In the genomic region with DNA sequence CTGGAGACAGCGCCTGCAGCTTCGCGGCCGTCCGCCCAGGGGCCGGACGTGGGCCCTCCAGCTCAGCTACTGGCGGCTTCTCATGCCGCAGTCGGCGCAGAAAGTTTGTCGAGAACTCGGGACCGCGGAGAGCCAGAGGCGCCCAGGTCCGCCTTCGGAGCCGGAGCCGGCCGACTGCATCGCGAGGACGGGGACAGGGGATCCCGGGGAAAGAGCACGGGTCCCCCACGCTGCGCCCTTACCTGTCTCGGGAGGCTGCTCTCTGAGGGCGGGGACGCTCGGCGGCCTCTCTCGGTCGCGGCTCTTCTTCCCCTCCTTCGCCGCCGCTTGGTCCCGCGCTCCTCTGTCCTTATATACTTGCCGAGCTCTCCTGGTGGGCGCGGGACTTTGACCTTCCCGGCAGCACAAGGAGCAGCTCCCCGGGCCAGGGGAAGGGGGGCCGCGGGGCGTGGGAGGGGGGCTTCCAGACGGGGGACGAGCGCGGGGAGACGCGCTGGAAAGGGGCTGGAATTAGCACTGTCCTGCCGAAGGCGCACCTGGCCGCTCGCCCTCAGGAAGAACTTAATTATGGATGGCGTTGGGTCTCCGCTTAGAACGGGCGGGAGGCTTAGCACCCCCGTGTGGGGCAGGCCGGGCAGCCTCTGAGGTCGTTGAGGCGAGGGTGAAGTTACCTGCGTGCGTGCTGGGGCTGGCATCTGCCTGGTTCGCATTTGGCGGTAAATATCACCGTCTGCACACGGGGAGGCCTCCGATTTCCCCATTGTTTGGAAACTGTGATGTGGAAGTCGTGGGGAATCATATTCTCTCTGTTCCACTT, we compare ENCODE assay signal across 8 cellular contexts. TPM values are rescaled to one million over a fixed set of nuclear protein-coding genes. Genes with fewer than 3 reads are reported as not detected.
DNase-seq lines count a peak whose midpoint lies in the region; ATAC-seq and TF ChIP-seq lines count a peak whose summit lies in the region.

Gene POMC (minus strand): TSS at position 325 of the 817 bp plus-strand sequence. CDS start 3,808 bp downstream, outside the sequence.

- dilution Hi-C loops in mammary epithelial cell (cut with HindIII; ENCODE audit: low sequenced_read_pairs) = no loop called here

- H3K27ac ChIP-seq in SK-N-SH (ENCODE audit: low read depth in 2 of 2, low read length in 1 of 2) (no peak within 1 kb of the TSS), mammary epithelial cell (ENCODE audit: insufficient read depth, low read depth, low read length) (no peak within 1 kb of the TSS)

- H3K4me1 ChIP-seq in SK-N-SH (ENCODE audit: control insufficient read depth in 1 of 2, insufficient read depth in 2 of 2, low read depth in 1 of 2, low read length in 1 of 2) (peaks cover 0 to 8% of the 10 kb centered on the region in 2 experiments; a peak in 1 of 4 replicates), mammary epithelial cell (ENCODE audit: insufficient read depth, low read length) (no peaks in the 10 kb centered on the region)

- H2AFZ ChIP-seq in SK-N-SH (ENCODE audit: low read depth) = peak within 1 kb of the TSS; percentile 70; the same call in 1 of the 2 replicates
- H2AFZ ChIP-seq in mammary epithelial cell (ENCODE audit: low read depth, low read length) = peak within 1 kb of the TSS; percentile 67

- H3K79me2 ChIP-seq in SK-N-SH (ENCODE audit: insufficient read depth) = no peaks in the 10 kb centered on the region
- H3K79me2 ChIP-seq in mammary epithelial cell (ENCODE audit: insufficient read depth, low read length) = no peaks in the 10 kb centered on the region

- H3K9me3 ChIP-seq in SK-N-SH (no peaks in the 10 kb centered on the region), mammary epithelial cell (replicated peaks; ENCODE audit: insufficient read depth, low read length) (no peaks in the 10 kb centered on the region)

- H4K20me1 ChIP-seq in SK-N-SH (ENCODE audit: insufficient read depth) = no peaks in the 10 kb centered on the region
- H4K20me1 ChIP-seq in mammary epithelial cell (ENCODE audit: insufficient read depth, low read length) = no peaks in the 10 kb centered on the region

- H3K9ac ChIP-seq in SK-N-SH (no peak within 1 kb of the TSS), mammary epithelial cell (ENCODE audit: insufficient read depth, low read length) (no peak within 1 kb of the TSS)

- H3F3A ChIP-seq in SK-N-SH (replicated peaks; ENCODE audit: insufficient read depth) = no peaks in the 10 kb centered on the region

- POLR2A ChIA-PET in SK-N-SH (lab: Yijun Ruan, JAX) = no interaction called here

- intact Hi-C loops in mammary epithelial cell (cut with micrococcal nuclease) = no loop called here

- DNase-seq in DMS53 (lab: John Stamatoyannopoulos, UW) (peak; percentile 64), DMS53 treated with DMSO at 0.1 percent for 48 hours (lab: John Stamatoyannopoulos, UW; ENCODE audit: unreplicated experiment) (no peak), SK-N-SH (peak; percentile 82), mammary epithelial cell (peak; percentile 3), kidney epithelial cell (ENCODE audit: low read depth) (no peak), COLO829 (ENCODE audit: low spot score) (no peak)
- DNase-seq in stimulated activated CD4-positive, alpha-beta T cell treated with anti-CD3 and anti-CD28 coated beads, Interleukin-4, amount 100 ng/mL, for 48 hours (ENCODE audit: low read depth in 2 of 2) = peak; percentile 7 to 15

- H3K9me2 ChIP-seq in SK-N-SH = no peaks in the 10 kb centered on the region

- 26% methylated on average over 49 of the region's 75 CpGs for WGBS in SK-N-SH (ENCODE audit: low lambda C conversion rate)
- 6% methylated on average over 20 of the region's 75 CpGs for WGBS in mammary epithelial cell (ENCODE audit: low coverage, missing lambda C conversion rate)

- TF ChIP-seq EP300 in SK-N-SH (IDR thresholded peaks at IDR 0.05; ENCODE audit: borderline replicate concordance in 1 of 2, low read depth in 1 of 2, low read length in 1 of 2) = no peak

- no TSS peak for BruUV-seq in mammary epithelial cell (replicated peaks; lab: Mats Ljungman, UMichigan)

- no peak for ATAC-seq in GM21447 (IDR thresholded peaks at IDR 0.05; ENCODE audit: unreplicated experiment)

- H3K4me3 ChIP-seq in SK-N-SH (ENCODE audit: low read depth in 2 of 2, low read length in 1 of 2) = peak within 1 kb of the TSS; percentile 47 to 56
- H3K4me3 ChIP-seq in mammary epithelial cell (replicated peaks in 1 of 3; ENCODE audit: insufficient read depth in 1 of 3, low read depth in 2 of 3, low read length in 3 of 3) = peak within 1 kb of the TSS; percentile 13 to 35 (median 32)
- peak within 1 kb of the TSS; percentile 25 for H3K4me3 ChIP-seq in kidney epithelial cell (ENCODE audit: low read depth, low read length)

- in situ Hi-C loops in mammary epithelial cell (cut with MboI; ENCODE audit: low sequenced_read_pairs in 2 of 2) = no loop called here

- TF ChIP-seq RAD21 in SK-N-SH (IDR thresholded peaks at IDR 0.05; ENCODE audit: low read length) = no peak

- H3K36me3 ChIP-seq in SK-N-SH (replicated peaks in 1 of 2; ENCODE audit: control insufficient read depth in 1 of 2, insufficient read depth in 2 of 2, low read length in 1 of 2) = no peaks in the 10 kb centered on the region
- H3K36me3 ChIP-seq in mammary epithelial cell (ENCODE audit: insufficient read depth, low read length) = no peaks in the 10 kb centered on the region
- no peaks in the 10 kb centered on the region for H3K36me3 ChIP-seq in kidney epithelial cell (ENCODE audit: control insufficient read depth, insufficient read depth, low read length)

- CTCF ChIA-PET in SK-N-SH (lab: Yijun Ruan, JAX) (interaction anchor here (0.8 to 8.5 kb wide), 5 partner anchors 8 to 193 kb away, joined by 3 to 121 read pairs (median 5); no protein-coding TSS in a partner anchor), mammary epithelial cell (lab: Charles Lee; ENCODE audit: low non-redundant PET) (no interaction called here)

- H3K4me2 ChIP-seq in SK-N-SH (peak within 1 kb of the TSS; percentile 92), mammary epithelial cell (ENCODE audit: insufficient read depth, low read depth, low read length) (peak within 1 kb of the TSS; percentile 96)

- peaks cover 37% of the 10 kb centered on the region for H3K27me3 ChIP-seq in SK-N-SH (ENCODE audit: insufficient read depth)
- H3K27me3 ChIP-seq in mammary epithelial cell (ENCODE audit: insufficient read depth, low read length) = peaks cover 33% of the 10 kb centered on the region
- peaks cover 45% of the 10 kb centered on the region for H3K27me3 ChIP-seq in kidney epithelial cell (ENCODE audit: control insufficient read depth, insufficient read depth, low read length)

- TF ChIP-seq CTCF in SK-N-SH (IDR thresholded peaks at IDR 0.05) = no peak
- no peak for TF ChIP-seq CTCF in mammary epithelial cell (conservative IDR thresholded peaks at IDR 0.05 in 1 of 2, IDR thresholded peaks at IDR 0.05 in 1 of 2; ENCODE audit: extremely low read depth in 1 of 2, insufficient read depth in 1 of 2, low read depth in 1 of 2, low read length in 2 of 2)
- no peak for TF ChIP-seq CTCF in kidney epithelial cell (IDR thresholded peaks at IDR 0.05; ENCODE audit: insufficient read depth, low read length, poor library complexity, severe bottlenecking)

TF ChIP-seq in SK-N-SH, 30 proteins besides CTCF, POLR2A, EP300 and RAD21 (continues in another document):
- TF ChIP-seq CHD2 (IDR thresholded peaks at IDR 0.05; ENCODE audit: low read length, partially characterized antibody) (no peak), FOXJ3 (CRISPR knock-in tag; IDR thresholded peaks at IDR 0.05) (no peak), USF2 (IDR thresholded peaks at IDR 0.05; ENCODE audit: borderline replicate concordance, low read depth, low read length) (no peak)
- TF ChIP-seq, protein P1, sequence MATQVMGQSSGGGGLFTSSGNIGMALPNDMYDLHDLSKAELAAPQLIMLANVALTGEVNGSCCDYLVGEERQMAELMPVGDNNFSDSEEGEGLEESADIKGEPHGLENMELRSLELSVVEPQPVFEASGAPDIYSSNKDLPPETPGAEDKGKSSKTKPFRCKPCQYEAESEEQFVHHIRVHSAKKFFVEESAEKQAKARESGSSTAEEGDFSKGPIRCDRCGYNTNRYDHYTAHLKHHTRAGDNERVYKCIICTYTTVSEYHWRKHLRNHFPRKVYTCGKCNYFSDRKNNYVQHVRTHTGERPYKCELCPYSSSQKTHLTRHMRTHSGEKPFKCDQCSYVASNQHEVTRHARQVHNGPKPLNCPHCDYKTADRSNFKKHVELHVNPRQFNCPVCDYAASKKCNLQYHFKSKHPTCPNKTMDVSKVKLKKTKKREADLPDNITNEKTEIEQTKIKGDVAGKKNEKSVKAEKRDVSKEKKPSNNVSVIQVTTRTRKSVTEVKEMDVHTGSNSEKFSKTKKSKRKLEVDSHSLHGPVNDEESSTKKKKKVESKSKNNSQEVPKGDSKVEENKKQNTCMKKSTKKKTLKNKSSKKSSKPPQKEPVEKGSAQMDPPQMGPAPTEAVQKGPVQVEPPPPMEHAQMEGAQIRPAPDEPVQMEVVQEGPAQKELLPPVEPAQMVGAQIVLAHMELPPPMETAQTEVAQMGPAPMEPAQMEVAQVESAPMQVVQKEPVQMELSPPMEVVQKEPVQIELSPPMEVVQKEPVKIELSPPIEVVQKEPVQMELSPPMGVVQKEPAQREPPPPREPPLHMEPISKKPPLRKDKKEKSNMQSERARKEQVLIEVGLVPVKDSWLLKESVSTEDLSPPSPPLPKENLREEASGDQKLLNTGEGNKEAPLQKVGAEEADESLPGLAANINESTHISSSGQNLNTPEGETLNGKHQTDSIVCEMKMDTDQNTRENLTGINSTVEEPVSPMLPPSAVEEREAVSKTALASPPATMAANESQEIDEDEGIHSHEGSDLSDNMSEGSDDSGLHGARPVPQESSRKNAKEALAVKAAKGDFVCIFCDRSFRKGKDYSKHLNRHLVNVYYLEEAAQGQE (IDR thresholded peaks at IDR 0.05; ENCODE audit: low read depth, low read length) = no peak

RNA-seq across cellular contexts. Expression of gene POMC, which starts in this region (rescaled TPM):
- not detected in 2 replicates for polyA plus RNA-seq in SK-N-SH (2012; rRNA removed)
- polyA plus RNA-seq in SK-N-SH (2012; cell fraction: cytosol; rRNA removed) = not detected in 2 replicates
- polyA plus RNA-seq in SK-N-SH (2012; cell fraction: nucleus; rRNA removed) = not detected in 2 replicates
- under 1 TPM; 0.24 to 0.83 TPM for total RNA-seq in mammary epithelial cell
- polyA plus RNA-seq in mammary epithelial cell = not detected
- polyA minus RNA-seq in mammary epithelial cell = not detected
- 7.7 and 8.8 TPM in 2 replicates for total RNA-seq in kidney epithelial cell

Comparison
In these comparisons a context has a peak if more than half of its experiments do, and no peak if none do; other contexts are left out.
1. DNase-seq: peak in DMS53 (single experiment) and stimulated activated CD4-positive, alpha-beta T cell treated with anti-CD3 and anti-CD28 coated beads, Interleukin-4, amount 100 ng/mL, for 48 hours (2 of 2); none in DMS53 treated with DMSO at 0.1 percent for 48 hours (single experiment), kidney epithelial cell (single experiment) and COLO829 (single experiment).
2. Peak in DNase-seq, H3K4me3 ChIP-seq and H3K4me2 ChIP-seq in SK-N-SH; RNA of the gene not detected or under 1 TPM.
3. Peak in DNase-seq, H3K4me3 ChIP-seq and H3K4me2 ChIP-seq in mammary epithelial cell; RNA of the gene not detected or under 1 TPM.
4. Peak in every context shown above with its lines, with median percentiles within 50 percentile points of each other: H3K4me3 ChIP-seq.